In the genomic region with DNA sequence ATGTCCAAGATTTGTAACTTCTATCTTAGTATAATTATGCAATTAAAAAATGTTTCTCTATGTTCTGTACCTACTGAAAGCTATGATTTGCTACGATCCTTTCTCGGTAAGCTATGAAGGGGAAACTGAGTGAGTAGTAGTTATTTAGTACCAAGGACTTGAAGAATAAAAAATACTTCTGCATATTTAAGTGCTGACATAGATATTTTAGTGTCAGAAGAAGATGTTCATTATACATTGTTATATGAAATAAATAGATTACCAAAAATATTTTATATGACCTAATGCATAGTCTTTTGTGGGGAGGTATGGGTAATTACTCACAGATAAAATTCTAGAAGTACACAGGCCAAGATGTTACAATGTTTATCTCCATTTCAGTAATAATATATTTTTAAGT, we compare ENCODE assay signal across 9 cellular contexts. TPM values are rescaled to one million over a fixed set of nuclear protein-coding genes. Genes with fewer than 3 reads are reported as not detected.
"Had no signal": no experiment of that assay in that cellular context is flagged by ENCODE, and none has a peak within 500 bp of the region (broad histone marks: within the 10 kb centered on the region; RNA-seq: fewer than 3 reads in every experiment).

No MANE protein-coding gene starts in this region.

- H3K4me3 ChIP-seq: GM23248, HAP-1 had no signal

- H2AFZ ChIP-seq: GM23248 had no signal

- H3K9ac ChIP-seq: GM23248 had no signal

- H3K9me3 ChIP-seq: HAP-1 had no signal

- H3K36me3 ChIP-seq: HAP-1 had no signal

- H3K27ac ChIP-seq: GM23248, HL-60 had no signal

- ATAC-seq: HCT116 had no signal

- H3K4me1 ChIP-seq: HAP-1 had no signal

- DNase-seq: GM23248, GOT3, H7, HFFc6, KG1 had no signal

RNA-seq across cellular contexts. Expression of a gene that starts 39.0 kb away (rescaled TPM):
- polyA plus RNA-seq: IgD-negative memory B cell had no signal
